In the genomic region with DNA sequence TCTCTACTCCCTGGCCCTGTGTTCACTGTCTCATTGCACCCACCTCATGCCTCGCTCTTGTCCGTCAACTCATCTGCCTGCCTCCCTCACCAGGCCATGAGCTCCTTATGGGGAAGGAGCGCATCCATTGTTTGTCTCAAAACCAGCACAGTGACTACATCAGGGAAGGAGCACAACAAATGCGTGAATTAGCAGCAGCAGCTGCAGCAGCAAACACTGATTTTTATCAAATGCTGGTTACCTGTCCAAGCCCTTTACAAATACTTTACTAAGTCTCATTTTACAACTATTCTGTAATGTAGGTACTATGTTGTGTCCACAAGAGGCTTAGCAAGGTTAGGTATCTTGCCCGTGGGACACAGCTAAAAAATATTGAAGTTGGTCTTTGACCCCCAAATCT, we compare ENCODE assay signal across 35 cellular contexts.
"Had no signal": no experiment of that assay in that cellular context is flagged by ENCODE, and none has a peak within 500 bp of the region (broad histone marks: within the 10 kb centered on the region; RNA-seq: fewer than 3 reads in every experiment).

No MANE protein-coding gene starts in this region.

- FAIRE-seq: astrocyte, bronchial epithelial cell, TTC549 had no signal

- H3K4me3 ChIP-seq: adrenal gland, body of pancreas, cardiac muscle cell had no signal

- H3K36me3 ChIP-seq: adrenal gland, cardiac muscle cell had no signal

- H3K4me1 ChIP-seq: adrenal gland had no signal

- ATAC-seq: activated CD8-positive, alpha-beta T cell treated with anti-CD3 and anti-CD28 coated beads for 36 hours; activated naive CD4-positive, alpha-beta T cell treated with anti-CD3 and anti-CD28 coated beads, Interleukin-2, amount 50 U/mL, for 72 hours; activated T-cell treated with anti-CD3 and anti-CD28 coated beads, Interleukin-2, amount 50 U/mL, for 4 hours; activated T-cell treated with anti-CD3 and anti-CD28 coated beads, Interleukin-2, amount 50 U/mL, for 72 hours; activated T-helper 17 cell treated with anti-CD3 and anti-CD28 coated beads, Interleukin-2, amount 50 U/mL, for 72 hours; body of pancreas had no signal

- H3K27ac ChIP-seq: adrenal gland, body of pancreas, cardiac muscle cell, VCaP had no signal

- H3K27me3 ChIP-seq: adrenal gland, body of pancreas, cardiac muscle cell had no signal

- DNase-seq: activated B cell treated with CpG ODN at 0.5 μM for 24 hours; activated CD4-positive, alpha-beta memory T cell treated with anti-CD3 and anti-CD28 coated beads for 36 hours; activated CD4-positive, alpha-beta T cell treated with anti-CD3 and anti-CD28 coated beads for 4 hours; activated CD4-positive, alpha-beta T cell treated with anti-CD3 and anti-CD28 coated beads, Interleukin-2, amount 10 ng/mL, durations not matched to agents 24 days and 14 days; activated CD4-positive, alpha-beta T cell treated with anti-CD3 and anti-CD28 coated beads, Interleukin-2, amount 50 U/mL, for 1 hour; activated CD4-positive, alpha-beta T cell treated with anti-CD3 and anti-CD28 coated beads, Interleukin-2, amount 50 U/mL, for 4 hours; activated CD4-positive, CD25-positive, alpha-beta regulatory T cell treated with anti-CD3 and anti-CD28 coated beads, Interleukin-2, amount 50 U/mL, for 72 hours; activated CD8-positive, alpha-beta memory T cell treated with anti-CD3 and anti-CD28 coated beads, Interleukin-2, amount 50 U/mL, for 4 hours; activated CD8-positive, alpha-beta T cell treated with anti-CD3 and anti-CD28 coated beads for 36 hours; activated effector memory CD4-positive, alpha-beta T cell treated with anti-CD3 and anti-CD28 coated beads, Interleukin-2, amount 50 U/mL, for 16 hours; activated gamma-delta T cell treated with Interleukin-2 at 50 U/mL for 16 hours; activated naive CD4-positive, alpha-beta T cell; activated naive CD4-positive, alpha-beta T cell treated with anti-CD3 and anti-CD28 coated beads for 36 hours; activated naive CD4-positive, alpha-beta T cell treated with anti-CD3 and anti-CD28 coated beads, Interleukin-2, amount 50 U/mL, for 16 hours; activated naive CD8-positive, alpha-beta T cell treated with anti-CD3 and anti-CD28 coated beads for 36 hours; activated T-cell treated with anti-CD3 and anti-CD28 coated beads for 4 hours; activated T-cell treated with anti-CD3 and anti-CD28 coated beads, Interleukin-2, amount 50 U/mL, for 1 hour; activated T-cell treated with anti-CD3 and anti-CD28 coated beads, Interleukin-2, amount 50 U/mL, for 4 hours; activated T-cell treated with anti-CD3 and anti-CD28 coated beads, Interleukin-2, amount 50 U/mL, for 72 hours; adrenal gland; amniotic stem cell; aorta; body of pancreas; caudate nucleus; cerebellar nuclear complex; T-helper 1 cell; T-helper 2 cell; T-helper 9 cell had no signal

- H3K9me3 ChIP-seq: adrenal gland, body of pancreas had no signal
